9 cellular contexts compared by ENCODE assay signal in the genomic region with DNA sequence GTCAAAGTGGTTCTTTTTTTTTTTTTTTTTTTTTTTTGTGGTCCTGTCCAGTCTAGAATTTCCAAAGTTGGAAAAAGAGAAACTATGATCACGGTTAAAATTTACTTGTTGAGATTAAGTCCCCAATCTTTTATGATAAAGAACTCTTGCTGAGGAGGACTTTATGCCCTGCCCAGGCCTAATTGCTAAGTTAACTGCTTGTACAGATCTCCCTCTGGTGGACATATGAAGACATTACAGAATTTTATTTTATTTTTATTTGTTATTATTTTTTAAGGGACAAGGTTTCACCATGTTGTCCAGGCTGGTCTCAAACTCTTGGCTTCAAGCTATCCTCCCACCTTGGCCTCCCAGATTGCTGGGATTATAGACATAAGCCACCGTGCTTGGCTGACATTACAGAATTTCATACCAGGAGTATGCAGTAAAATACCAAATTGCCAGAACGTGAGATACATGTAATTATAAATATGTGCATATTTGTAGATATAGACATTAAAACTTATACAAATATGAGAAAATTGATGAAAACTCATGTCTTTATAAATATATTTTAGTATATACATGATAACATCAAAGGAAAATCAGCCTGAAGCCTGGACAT.
DNase-seq lines count a peak whose midpoint lies in the region; ATAC-seq, FAIRE-seq and TF ChIP-seq lines count a peak whose summit lies in the region.
"Had no signal": no experiment of that assay in that cellular context is flagged by ENCODE, and none has a peak within 500 bp of the region (broad histone marks: within the 10 kb centered on the region; RNA-seq: fewer than 3 reads in every experiment).

No MANE protein-coding gene starts in this region.

- DNase-seq in A549 (ENCODE audit: low read depth in 1 of 2, low spot score in 1 of 2) (peak; percentile 48 to 70), GM12865 (ENCODE audit: low read depth) (peak; percentile 59), NCI-H82 (lab: John Stamatoyannopoulos, UW) (peak; percentile 74), cerebellum (ENCODE audit: low spot score) (peak; percentile 17), lower lobe of right lung (no peak)

- TF ChIP-seq CTCF in A549 (IDR thresholded peaks at IDR 0.05) (peak; percentile 81), GM12865 (IDR thresholded peaks at IDR 0.05; ENCODE audit: insufficient read depth, low read depth, low read length, missing control alignments) (peak; percentile 47), lower lobe of right lung (IDR thresholded peaks at IDR 0.05) (peak; percentile 64)

- FAIRE-seq in A549 (lab: Jason Lieb, UNC): no peak
- FAIRE-seq: colon had no signal

- POLR2A ChIA-PET in A549 (lab: Yijun Ruan, JAX): interaction anchor here (0.6 to 1.6 kb wide), 2 partner anchors 412 to 437 kb away, joined by 4 to 5 read pairs; no protein-coding TSS in a partner anchor

- peak; percentile 24 to 79; a peak in 3 of 6 replicates for ATAC-seq in A549
- ATAC-seq in HG03378 (IDR thresholded peaks at IDR 0.05; ENCODE audit: unreplicated experiment): peak; percentile 81
- peak; percentile 68 to 76 for ATAC-seq in lower lobe of right lung
- no peak for ATAC-seq in activated CD4-positive, CD25-positive, alpha-beta regulatory T cell treated with anti-CD3 and anti-CD28 coated beads, Interleukin-2, amount 50 U/mL, for 24 hours
- no peak for ATAC-seq in HG03045 (IDR thresholded peaks at IDR 0.05; ENCODE audit: unreplicated experiment)

- TF ChIP-seq POLR2A in A549 (IDR thresholded peaks at IDR 0.05; ENCODE audit: low read length): no peak

- H3K27me3 ChIP-seq in lower lobe of right lung (ENCODE audit: low read depth): no peaks in the 10 kb centered on the region

- CTCF ChIA-PET in A549 (lab: Yijun Ruan, JAX): interaction anchor here (0.6 to 3.6 kb wide), 29 partner anchors 8 to 1105 kb away, joined by 3 to 40 read pairs (median 4); a partner anchor contains a TSS

- H3K27ac ChIP-seq in A549 (0 out of 6 replicates have a peak overlapping the region, but pooled peaks of 1 of the 2 experiments have one; percentile 62), lower lobe of right lung (no peak overlapping the region)

- no peak overlapping the region for H3K4me3 ChIP-seq in A549
- H3K4me3 ChIP-seq in GM12865 (ENCODE audit: low read depth, low read length): no peak overlapping the region
- H3K4me3 ChIP-seq in lower lobe of right lung: no peak overlapping the region

- H3K4me1 ChIP-seq in A549: no peaks in the 10 kb centered on the region
- H3K4me1 ChIP-seq in lower lobe of right lung: no peaks in the 10 kb centered on the region

- no peaks in the 10 kb centered on the region for H3K36me3 ChIP-seq in lower lobe of right lung

- intact Hi-C loops in lower lobe of right lung (cut with DNase I): no loop called here

- WGBS in A549 (ENCODE audit: missing lambda C conversion rate): 25% methylated on average over 3 of the region's 3 CpGs

- no peak overlapping the region for H3K4me2 ChIP-seq in A549

- TF ChIP-seq EP300 in A549 (IDR thresholded peaks at IDR 0.05): no peak

- no peaks in the 10 kb centered on the region for H3K9me3 ChIP-seq in A549
- no peaks in the 10 kb centered on the region for H3K9me3 ChIP-seq in lower lobe of right lung

- TF ChIP-seq RAD21 in A549 (conservative IDR thresholded peaks at IDR 0.05 in 1 of 2, IDR thresholded peaks at IDR 0.05 in 1 of 2): peak; percentile 86 to 88

TF ChIP-seq in A549, 52 proteins besides CTCF, POLR2A, EP300 and RAD21:
- no peak for TF ChIP-seq CBX2 (IDR thresholded peaks at IDR 0.05; ENCODE audit: borderline replicate concordance, low read depth)
- peak; percentile 84 for TF ChIP-seq SMC3 (IDR thresholded peaks at IDR 0.05)
- TF ChIP-seq RARB (CRISPR knock-in tag; IDR thresholded peaks at IDR 0.05): no peak
- no peak for TF ChIP-seq ZSCAN20 (CRISPR knock-in tag; IDR thresholded peaks at IDR 0.05)
- TF ChIP-seq, protein P1, sequence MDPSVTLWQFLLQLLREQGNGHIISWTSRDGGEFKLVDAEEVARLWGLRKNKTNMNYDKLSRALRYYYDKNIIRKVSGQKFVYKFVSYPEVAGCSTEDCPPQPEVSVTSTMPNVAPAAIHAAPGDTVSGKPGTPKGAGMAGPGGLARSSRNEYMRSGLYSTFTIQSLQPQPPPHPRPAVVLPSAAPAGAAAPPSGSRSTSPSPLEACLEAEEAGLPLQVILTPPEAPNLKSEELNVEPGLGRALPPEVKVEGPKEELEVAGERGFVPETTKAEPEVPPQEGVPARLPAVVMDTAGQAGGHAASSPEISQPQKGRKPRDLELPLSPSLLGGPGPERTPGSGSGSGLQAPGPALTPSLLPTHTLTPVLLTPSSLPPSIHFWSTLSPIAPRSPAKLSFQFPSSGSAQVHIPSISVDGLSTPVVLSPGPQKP (IDR thresholded peaks at IDR 0.05; ENCODE audit: low read depth, low read length): no peak

Comparison
In these comparisons a context has a peak if more than half of its experiments do, and no peak if none do; other contexts are left out.
1. ATAC-seq: peak in A549 (2 of 2), HG03378 (single experiment) and lower lobe of right lung (2 of 2); none in activated CD4-positive, CD25-positive, alpha-beta regulatory T cell treated with anti-CD3 and anti-CD28 coated beads, Interleukin-2, amount 50 U/mL, for 24 hours (0 of 2) and HG03045 (single experiment).
2. Peak in every context shown above with its lines, with median percentiles within 50 percentile points of each other: CTCF ChIP-seq.